Comparison of ENCODE assay signal across 13 cellular contexts in the genomic region with DNA sequence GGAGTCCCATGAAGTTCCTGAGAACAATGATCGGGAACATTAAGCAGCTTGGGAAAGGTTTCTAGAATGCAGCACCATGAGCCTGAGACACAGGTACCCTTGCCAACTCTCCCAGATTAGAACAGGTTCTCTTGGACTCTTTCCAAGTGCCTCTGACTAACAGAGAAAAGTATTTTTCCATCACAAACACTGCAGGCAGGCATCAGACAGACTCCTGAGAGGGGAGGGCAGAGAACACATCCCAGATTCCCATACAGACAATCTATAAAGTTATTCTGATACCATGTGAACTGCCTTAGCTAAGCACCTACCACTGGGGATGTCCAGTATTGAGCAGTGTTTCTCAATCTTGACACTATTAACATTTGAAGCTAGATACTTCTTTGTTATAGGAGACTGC. TPM values are rescaled to one million over a fixed set of nuclear protein-coding genes. Genes with fewer than 3 reads are reported as not detected.
DNase-seq lines count a peak whose midpoint lies in the region; TF ChIP-seq lines count a peak whose summit lies in the region.
"Had no signal": no experiment of that assay in that cellular context is flagged by ENCODE, and none has a peak within 500 bp of the region (broad histone marks: within the 10 kb centered on the region; RNA-seq: fewer than 3 reads in every experiment).

No MANE protein-coding gene starts in this region.

- no peak overlapping the region for H3K4me2 ChIP-seq in hepatocyte

- DNase-seq in LNCaP clone FGC (ENCODE audit: low read depth) (peak; percentile 63), astrocyte of the spinal cord (ENCODE audit: low read depth, low spot score) (peak; percentile 59), hepatocyte (ENCODE audit: low spot score) (peak; percentile 54), NOMO-1 treated with DMSO at 0.1 percent for 48 hours (lab: John Stamatoyannopoulos, UW; ENCODE audit: unreplicated experiment) (no peak), GM19238 (ENCODE audit: insufficient read length, low spot score) (no peak), SK-N-DZ (ENCODE audit: low spot score) (no peak), NCI-H774 (lab: John Stamatoyannopoulos, UW) (no peak)
- DNase-seq: GDM1; left colon; MV-4-11; SHP77; stimulated activated naive CD8-positive, alpha-beta T cell treated with anti-CD3 and anti-CD28 coated beads, Interleukin-15, amount 100 ng/mL, for 72 hours had no signal

- H3K79me2 ChIP-seq in hepatocyte = no peaks in the 10 kb centered on the region

- H3K9me2 ChIP-seq in hepatocyte (replicated peaks; ENCODE audit: insufficient read depth) = no peaks in the 10 kb centered on the region

- no peaks in the 10 kb centered on the region for H3K9me3 ChIP-seq in hepatocyte (ENCODE audit: low read depth)

- H3K27me3 ChIP-seq in hepatocyte = no peaks in the 10 kb centered on the region

- WGBS in hepatocyte (ENCODE audit: low lambda C conversion rate, missing lambda C conversion rate) = 97% methylated on average over 1 of the region's 1 CpG

- H3K27ac ChIP-seq in hepatocyte = no peak overlapping the region
- peak overlapping the region; percentile 36 for H3K27ac ChIP-seq in temporal lobe (ENCODE audit: low read depth, low read length)

- H3K4me1 ChIP-seq in hepatocyte (ENCODE audit: insufficient read depth) = peaks cover 10% of the 10 kb centered on the region

- no peaks in the 10 kb centered on the region for H4K20me1 ChIP-seq in hepatocyte (ENCODE audit: insufficient read depth, poor library complexity, severe bottlenecking)

- H3K4me3 ChIP-seq in LNCaP clone FGC (ENCODE audit: low read depth, low read length) (no peak overlapping the region), astrocyte of the spinal cord (ENCODE audit: low read depth, low read length) (no peak overlapping the region), hepatocyte (no peak overlapping the region)

- in situ Hi-C loops in astrocyte of the spinal cord (cut with HindIII; ENCODE audit: low sequenced_read_pairs) = no loop called here

- H3K36me3 ChIP-seq in hepatocyte (replicated peaks; ENCODE audit: insufficient read depth, low read depth) = no peaks in the 10 kb centered on the region

- H2AFZ ChIP-seq in hepatocyte = no peak overlapping the region

- TF ChIP-seq CTCF in LNCaP clone FGC (IDR thresholded peaks at IDR 0.05; ENCODE audit: control insufficient read depth, extremely low read depth, insufficient read depth) (no peak), astrocyte of the spinal cord (IDR thresholded peaks at IDR 0.05; ENCODE audit: low read depth, low read length) (no peak), hepatocyte (IDR thresholded peaks at IDR 0.05; ENCODE audit: poor library complexity) (no peak)

RNA-seq across cellular contexts. Expression of a gene that starts 27.3 kb away (rescaled TPM):
- total RNA-seq in hepatocyte (24.8 and 28.7 TPM in 2 replicates), temporal lobe (41.1 TPM)
- 21.7 and 26.0 TPM in 2 replicates for polyA plus RNA-seq in hepatocyte
- polyA plus RNA-seq in SK-N-DZ (2014; cell fraction: cytosol; rRNA removed) = 51.5 and 53.6 TPM in 2 replicates
- 36.0 and 39.5 TPM in 2 replicates for polyA plus RNA-seq in SK-N-DZ (2014; cell fraction: nucleus; rRNA removed)

Comparison
In these comparisons a context has a peak if more than half of its experiments do, and no peak if none do; other contexts are left out.
1. DNase-seq: peak in LNCaP clone FGC (single experiment), astrocyte of the spinal cord (single experiment) and hepatocyte (single experiment); none in NOMO-1 treated with DMSO at 0.1 percent for 48 hours (single experiment), GM19238 (single experiment), SK-N-DZ (single experiment) and NCI-H774 (single experiment).